ENCODE assay signal across 18 cellular contexts in the genomic region with DNA sequence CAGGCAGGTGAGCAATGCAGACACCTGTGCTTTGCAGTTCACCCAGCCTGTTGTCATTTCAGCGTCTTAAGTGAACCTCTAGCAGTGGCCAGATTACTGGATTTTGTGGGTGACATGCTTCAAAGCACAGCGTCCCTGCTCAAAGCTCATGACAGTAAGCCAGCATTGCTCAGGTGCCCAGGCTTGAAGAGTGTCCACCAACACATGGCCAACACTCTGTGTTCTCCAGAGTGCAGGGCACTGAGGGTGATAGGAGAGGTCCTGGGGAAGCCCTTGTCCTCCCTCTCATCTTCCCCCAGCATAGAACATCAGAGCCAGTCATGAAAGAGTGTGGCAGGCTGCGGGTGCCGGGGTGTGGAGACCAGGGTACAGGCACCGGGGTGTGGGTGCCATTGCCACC.
DNase-seq lines count a peak whose midpoint lies in the region; TF ChIP-seq lines count a peak whose summit lies in the region.
"Had no signal": no experiment of that assay in that cellular context is flagged by ENCODE, and none has a peak within 500 bp of the region (broad histone marks: within the 10 kb centered on the region; RNA-seq: fewer than 3 reads in every experiment).

No MANE protein-coding gene starts in this region.

- H3K4me1 ChIP-seq in endodermal cell (ENCODE audit: control insufficient read depth, insufficient read depth, low read length) (no peaks in the 10 kb centered on the region), smooth muscle cell (ENCODE audit: low read depth) (peaks cover 13% of the 10 kb centered on the region), Karpas-422 (ENCODE audit: low read length) (no peaks in the 10 kb centered on the region), HAP-1 (no peaks in the 10 kb centered on the region)

- TF ChIP-seq CTCF in brain (conservative IDR thresholded peaks at IDR 0.05) = no peak
- TF ChIP-seq CTCF in endodermal cell (conservative IDR thresholded peaks at IDR 0.05) = no peak
- no peak for TF ChIP-seq CTCF in nephron (IDR thresholded peaks at IDR 0.05; ENCODE audit: unreplicated experiment in 3 of 3)
- no peak for TF ChIP-seq CTCF in smooth muscle cell (IDR thresholded peaks at IDR 0.05; ENCODE audit: borderline replicate concordance, insufficient read depth, poor library complexity, severe bottlenecking)

- H3K4me3 Mint-ChIP-seq in brain (peak overlapping the region in 2 of 5 experiments; percentile 7 to 49), endodermal cell (no peak overlapping the region), nephron (no peak overlapping the region)
- H3K4me3 Mint-ChIP-seq: CD14-positive monocyte; CD8-positive, alpha-beta T cell; HFFc6 had no signal

- H3K27me3 Mint-ChIP-seq in brain (peaks cover 6% of the 10 kb centered on the region), endodermal cell (ENCODE audit: insufficient read depth) (peaks cover 2% of the 10 kb centered on the region), nephron (ENCODE audit: low read depth) (peaks cover 18% of the 10 kb centered on the region)
- H3K27me3 Mint-ChIP-seq: IgD-negative memory B cell had no signal

- H3K36me3 Mint-ChIP-seq in brain (no peaks in the 10 kb centered on the region), endodermal cell (ENCODE audit: low read depth) (no peaks in the 10 kb centered on the region), nephron (ENCODE audit: low read depth) (no peaks in the 10 kb centered on the region)
- H3K36me3 Mint-ChIP-seq: CD14-positive monocyte; CD8-positive, alpha-beta T cell had no signal

- in situ Hi-C loops in HAP-1 (cut with MboI; ENCODE audit: low sequenced_read_pairs) = no loop called here

- no peaks in the 10 kb centered on the region for H3K9me2 ChIP-seq in Karpas-422 (replicated peaks; ENCODE audit: insufficient read depth, low read length)

- H3K27ac ChIP-seq in endodermal cell (ENCODE audit: low read depth, low read length) (peak overlapping the region; percentile 1), smooth muscle cell (ENCODE audit: low read depth) (peak overlapping the region; percentile 87), Karpas-422 (ENCODE audit: low read length) (no peak overlapping the region)
- H3K27ac ChIP-seq: A549 had no signal

- H3K79me2 ChIP-seq in smooth muscle cell (ENCODE audit: low read depth) = no peaks in the 10 kb centered on the region
- no peaks in the 10 kb centered on the region for H3K79me2 ChIP-seq in Karpas-422 (ENCODE audit: low read length)

- H3K9ac ChIP-seq in endodermal cell (ENCODE audit: extremely low read depth, low read length, poor library complexity, severe bottlenecking) (no peak overlapping the region), smooth muscle cell (ENCODE audit: low read depth) (no peak overlapping the region), Karpas-422 (ENCODE audit: low read length) (no peak overlapping the region)

- H3F3A ChIP-seq in smooth muscle cell (ENCODE audit: low read depth) = no peaks in the 10 kb centered on the region

- peak overlapping the region in 4 of 5 experiments; percentile 53 to 94 (median 84) for H3K27ac Mint-ChIP-seq in brain
- no peak overlapping the region for H3K27ac Mint-ChIP-seq in endodermal cell
- H3K27ac Mint-ChIP-seq in nephron = peak overlapping the region in 2 of 3 experiments; percentile 11 to 14
- H3K27ac Mint-ChIP-seq: CD14-positive monocyte; CD8-positive, alpha-beta T cell; HFFc6; IgD-negative memory B cell had no signal

- no peaks in the 10 kb centered on the region for H3K36me3 ChIP-seq in endodermal cell (ENCODE audit: control insufficient read depth, insufficient read depth, low read length)
- H3K36me3 ChIP-seq in smooth muscle cell (ENCODE audit: low read depth) = no peaks in the 10 kb centered on the region
- H3K36me3 ChIP-seq in Karpas-422 (ENCODE audit: insufficient read depth, low read length) = no peaks in the 10 kb centered on the region
- no peaks in the 10 kb centered on the region for H3K36me3 ChIP-seq in HAP-1 (replicated peaks)

- H3K27me3 ChIP-seq in endodermal cell (ENCODE audit: control insufficient read depth, insufficient read depth, low read length, poor library complexity, severe bottlenecking) (no peaks in the 10 kb centered on the region), smooth muscle cell (ENCODE audit: low read depth) (no peaks in the 10 kb centered on the region), Karpas-422 (ENCODE audit: low read length) (no peaks in the 10 kb centered on the region), HAP-1 (ENCODE audit: low read depth) (peaks cover 5% of the 10 kb centered on the region; the same call in 1 of the 2 replicates)

- no peak overlapping the region for H3K4me3 ChIP-seq in endodermal cell (ENCODE audit: low read length)
- no peak overlapping the region for H3K4me3 ChIP-seq in smooth muscle cell
- no peak overlapping the region for H3K4me3 ChIP-seq in Karpas-422 (ENCODE audit: low read length)
- no peak overlapping the region for H3K4me3 ChIP-seq in HAP-1
- H3K4me3 ChIP-seq: A549 had no signal

- WGBS in endodermal cell (ENCODE audit: insufficient coverage in 1 of 2, insufficient read length in 1 of 2), 2 experiments = 90 to 100% methylated on average over 2 to 5 of the region's 5 CpGs
- WGBS in smooth muscle cell (ENCODE audit: low lambda C conversion rate) = 93% methylated on average over 5 of the region's 5 CpGs

- H3K4me1 Mint-ChIP-seq in brain (peaks cover 74% of the 10 kb centered on the region), endodermal cell (peaks cover 2% of the 10 kb centered on the region), nephron (peaks cover 33% of the 10 kb centered on the region)
- H3K4me1 Mint-ChIP-seq: CD14-positive monocyte, IgD-negative memory B cell had no signal

- H3K4me2 ChIP-seq in smooth muscle cell = peak overlapping the region; percentile 34
- no peak overlapping the region for H3K4me2 ChIP-seq in Karpas-422 (ENCODE audit: low read depth, low read length, poor library complexity, severe bottlenecking)
- H3K4me2 ChIP-seq: A549 had no signal

- H3K9me3 Mint-ChIP-seq in brain (peaks cover 0 to 4% (median 2%) of the 10 kb centered on the region in 5 experiments), endodermal cell (no peaks in the 10 kb centered on the region), nephron (peaks cover 6% of the 10 kb centered on the region)
- H3K9me3 Mint-ChIP-seq: CD8-positive, alpha-beta T cell; HFFc6 had no signal

- H3K9me3 ChIP-seq in endodermal cell (ENCODE audit: control insufficient read depth, low read length) (no peaks in the 10 kb centered on the region), smooth muscle cell (replicated peaks; ENCODE audit: low read depth) (no peaks in the 10 kb centered on the region), Karpas-422 (ENCODE audit: low read length) (no peaks in the 10 kb centered on the region), HAP-1 (no peaks in the 10 kb centered on the region)
- H3K9me3 ChIP-seq: A549 had no signal

- DNase-seq in endodermal cell = no peak
- DNase-seq in smooth muscle cell (lab: John Stamatoyannopoulos, UW; ENCODE audit: unreplicated experiment) = no peak
- no peak for DNase-seq in T-helper 9 cell
- no peak for DNase-seq in Karpas-422
- DNase-seq in HAP-1 (ENCODE audit: low spot score in 2 of 2) = no peak
- DNase-seq: CD8-positive, alpha-beta T cell; COR-L47; DMS153; DMS79 treated with DMSO at 0.1 percent for 48 hours; GDM1; GOT3; HCEC 1CT; HFFc6 had no signal

- H4K20me1 ChIP-seq in smooth muscle cell (ENCODE audit: low read depth) (no peaks in the 10 kb centered on the region), Karpas-422 (ENCODE audit: insufficient read depth, low read depth, low read length) (no peaks in the 10 kb centered on the region)

- H2AFZ ChIP-seq in smooth muscle cell (ENCODE audit: low read depth) (no peak overlapping the region), Karpas-422 (ENCODE audit: low read length) (no peak overlapping the region)
